ENCODE assay signal across 17 cellular contexts in the genomic region with DNA sequence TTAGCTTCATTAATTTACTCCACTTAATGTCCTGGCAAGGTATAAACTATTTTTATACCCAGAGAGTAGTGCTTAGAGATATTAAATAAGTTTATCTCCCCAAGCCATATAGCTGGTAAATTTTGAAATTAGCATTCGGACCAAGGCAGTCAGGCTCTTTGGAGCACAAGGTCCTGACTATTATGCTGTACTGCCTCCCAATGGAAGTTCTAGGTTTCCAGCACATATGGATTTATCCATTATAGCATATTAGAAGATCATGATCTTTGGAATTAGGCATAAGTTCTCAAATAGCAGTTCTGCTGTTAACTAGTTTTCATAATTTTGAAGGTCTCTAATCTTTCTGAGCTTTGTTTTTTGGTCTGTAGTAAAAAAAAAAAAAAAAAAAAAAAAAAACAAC.
A peak's percentile ranks its signal among the peaks of the same experiment; 100 is the strongest.
DNase-seq lines count a peak whose midpoint lies in the region; ATAC-seq, FAIRE-seq and TF ChIP-seq lines count a peak whose summit lies in the region.
"Had no signal": no experiment of that assay in that cellular context is flagged by ENCODE, and none has a peak within 500 bp of the region (broad histone marks: within the 10 kb centered on the region; RNA-seq: fewer than 3 reads in every experiment).

No MANE protein-coding gene starts in this region.

- H3K27ac ChIP-seq in HepG2 (ENCODE audit: extremely low read length, insufficient read depth, low read length) = no peak overlapping the region
- H3K27ac ChIP-seq in right lobe of liver = no peak overlapping the region
- H3K27ac ChIP-seq in hepatocyte = no peak overlapping the region
- no peak overlapping the region for H3K27ac ChIP-seq in RWPE1
- no peak overlapping the region for H3K27ac ChIP-seq in ovary
- H3K27ac ChIP-seq: BLaER1 had no signal

- no TSS peak for BruUV-seq in HepG2 (replicated peaks; lab: Mats Ljungman, UMichigan)

- H3K4me3 Mint-ChIP-seq in type B pancreatic cell = no peak overlapping the region
- H3K4me3 Mint-ChIP-seq: activated CD8-positive, alpha-beta T cell treated with anti-CD3 and anti-CD28 coated beads for 36 hours; activated naive CD8-positive, alpha-beta T cell treated with anti-CD3 and anti-CD28 coated beads for 36 hours; IgD-negative memory B cell had no signal

- H3K9me3 ChIP-seq in HepG2 (ENCODE audit: low read length) = no peaks in the 10 kb centered on the region
- H3K9me3 ChIP-seq in right lobe of liver = no peaks in the 10 kb centered on the region
- H3K9me3 ChIP-seq in hepatocyte (ENCODE audit: low read depth) = no peaks in the 10 kb centered on the region
- no peaks in the 10 kb centered on the region for H3K9me3 ChIP-seq in ovary
- H3K9me3 ChIP-seq: BLaER1 had no signal

- TF ChIP-seq EP300 in HepG2 (IDR thresholded peaks at IDR 0.05; ENCODE audit: low read depth in 2 of 2, low read length in 2 of 2) = no peak
- TF ChIP-seq EP300 in HepG2 (CRISPR knock-in tag; IDR thresholded peaks at IDR 0.05; ENCODE audit: borderline replicate concordance) = no peak
- TF ChIP-seq EP300 in ovary (IDR thresholded peaks at IDR 0.05) = no peak

- no peak overlapping the region for H3K27ac Mint-ChIP-seq in type B pancreatic cell
- H3K27ac Mint-ChIP-seq: activated CD8-positive, alpha-beta T cell treated with anti-CD3 and anti-CD28 coated beads for 36 hours; activated naive CD8-positive, alpha-beta T cell treated with anti-CD3 and anti-CD28 coated beads for 36 hours; IgD-negative memory B cell had no signal

- CTCF ChIA-PET in HepG2 (lab: Yijun Ruan, JAX; ENCODE audit: low intra/inter-chr PET ratio, low total read pairs) = no interaction called here
- CTCF ChIA-PET in RWPE1 (lab: Yijun Ruan, JAX) = interaction anchor here (0.6 kb wide), 1 partner anchor 532 kb away, joined by 6 read pairs; no protein-coding TSS in a partner anchor

- H3K36me3 ChIP-seq in HepG2 (replicated peaks in 1 of 2; ENCODE audit: control insufficient read depth in 1 of 2, insufficient read depth in 2 of 2, low read length in 2 of 2) (no peaks in the 10 kb centered on the region), right lobe of liver (no peaks in the 10 kb centered on the region), hepatocyte (replicated peaks; ENCODE audit: insufficient read depth, low read depth) (no peaks in the 10 kb centered on the region), ovary (no peaks in the 10 kb centered on the region)
- H3K36me3 ChIP-seq: BLaER1 had no signal

- H3K9ac ChIP-seq in HepG2 (ENCODE audit: insufficient read depth, low read depth, low read length) = no peak overlapping the region
- H3K9ac ChIP-seq: BLaER1 had no signal

- H4K20me1 ChIP-seq in HepG2 (ENCODE audit: insufficient read depth, low read length) = no peaks in the 10 kb centered on the region
- H4K20me1 ChIP-seq in hepatocyte (ENCODE audit: insufficient read depth, poor library complexity, severe bottlenecking) = no peaks in the 10 kb centered on the region
- H4K20me1 ChIP-seq: BLaER1 had no signal

- POLR2A ChIA-PET in HepG2 (lab: Yijun Ruan, JAX) (no interaction called here), RWPE1 (lab: Yijun Ruan, JAX; ENCODE audit: low non-redundant PET) (no interaction called here)

- H2AFZ ChIP-seq in HepG2 (ENCODE audit: low read length) (no peak overlapping the region), hepatocyte (no peak overlapping the region)

- peak; percentile 4 for DNase-seq in HepG2 (ENCODE audit: low spot score)
- DNase-seq in right lobe of liver = no peak
- DNase-seq in SK-MEL-5 (ENCODE audit: low read depth, low spot score) = peak; percentile 53
- no peak for DNase-seq in hepatocyte (ENCODE audit: low spot score)
- no peak for DNase-seq in type B pancreatic cell (ENCODE audit: extremely low spot score, unreplicated experiment)
- DNase-seq in NOMO-1 (lab: John Stamatoyannopoulos, UW; ENCODE audit: unreplicated experiment in 2 of 2) = no peak
- no peak for DNase-seq in RWPE1 (ENCODE audit: low spot score)
- DNase-seq in ovary = no peak
- DNase-seq: activated CD8-positive, alpha-beta T cell treated with anti-CD3 and anti-CD28 coated beads for 36 hours; activated naive CD8-positive, alpha-beta T cell treated with anti-CD3 and anti-CD28 coated beads for 36 hours; NCI-H774; T-helper 1 cell had no signal

- in situ Hi-C loops in HepG2 (cut with HindIII; ENCODE audit: extremely low pct_ligation_motif_present, low pct_unique_long_range_greater_than_20kb) (no loop called here), SK-MEL-5 (cut with HindIII; ENCODE audit: low pct_unique_long_range_greater_than_20kb, low sequenced_read_pairs) (no loop called here)

- H3K4me2 ChIP-seq in HepG2 (ENCODE audit: low read depth, low read length) = no peak overlapping the region
- H3K4me2 ChIP-seq in hepatocyte = no peak overlapping the region
- H3K4me2 ChIP-seq: BLaER1 had no signal

- no peaks in the 10 kb centered on the region for H3K4me1 Mint-ChIP-seq in type B pancreatic cell (ENCODE audit: unreplicated experiment)
- H3K4me1 Mint-ChIP-seq: activated naive CD8-positive, alpha-beta T cell treated with anti-CD3 and anti-CD28 coated beads for 36 hours; IgD-negative memory B cell had no signal

- H3K27me3 ChIP-seq in HepG2 (ENCODE audit: control insufficient read depth in 1 of 2, insufficient read depth in 2 of 2, low read length in 2 of 2) = no peaks in the 10 kb centered on the region
- no peaks in the 10 kb centered on the region for H3K27me3 ChIP-seq in right lobe of liver
- H3K27me3 ChIP-seq in hepatocyte = no peaks in the 10 kb centered on the region
- H3K27me3 ChIP-seq in ovary = no peaks in the 10 kb centered on the region
- H3K27me3 ChIP-seq: BLaER1 had no signal

- no peak for FAIRE-seq in HepG2 (lab: Jason Lieb, UNC)
- FAIRE-seq: urothelium cell line had no signal

- TF ChIP-seq CTCF in HepG2 (CRISPR knock-in tag; IDR thresholded peaks at IDR 0.05) (peak; percentile 40; the same call in 1 of the 2 replicates), right lobe of liver (IDR thresholded peaks at IDR 0.05) (no peak), hepatocyte (IDR thresholded peaks at IDR 0.05; ENCODE audit: poor library complexity) (peak; percentile 43), type B pancreatic cell (conservative IDR thresholded peaks at IDR 0.05) (peak; percentile 68), RWPE1 (conservative IDR thresholded peaks at IDR 0.05; ENCODE audit: low read depth) (no peak), ovary (IDR thresholded peaks at IDR 0.05) (no peak)

- no peaks in the 10 kb centered on the region for H3K36me3 Mint-ChIP-seq in type B pancreatic cell
- H3K36me3 Mint-ChIP-seq: activated naive CD8-positive, alpha-beta T cell treated with anti-CD3 and anti-CD28 coated beads for 36 hours; IgD-negative memory B cell had no signal

- TF ChIP-seq POLR2A in HepG2 (IDR thresholded peaks at IDR 0.05; ENCODE audit: insufficient read depth in 1 of 2, low read depth in 2 of 2, low read length in 2 of 2) = no peak
- TF ChIP-seq POLR2A in right lobe of liver (IDR thresholded peaks at IDR 0.05) = no peak
- TF ChIP-seq POLR2A in ovary (IDR thresholded peaks at IDR 0.05) = no peak

- ATAC-seq in HepG2 (no peak), right lobe of liver (no peak)
- ATAC-seq: activated CD8-positive, alpha-beta T cell treated with anti-CD3 and anti-CD28 coated beads for 36 hours; sciatic nerve had no signal

- TF ChIP-seq RAD21 in HepG2 (CRISPR knock-in tag; IDR thresholded peaks at IDR 0.05) = no peak

- H3K4me3 ChIP-seq in HepG2 (replicated peaks in 1 of 3; ENCODE audit: insufficient read depth in 1 of 3, low read depth in 2 of 3, low read length in 3 of 3) (no peak overlapping the region), right lobe of liver (no peak overlapping the region), hepatocyte (no peak overlapping the region), ovary (no peak overlapping the region)
- H3K4me3 ChIP-seq: BLaER1, lung had no signal

- 7% methylated on average over 1 of the region's 1 CpG for WGBS in HepG2 (ENCODE audit: low lambda C conversion rate)
- WGBS in right lobe of liver (ENCODE audit: insufficient coverage, low coverage, low lambda C conversion rate, missing lambda C conversion rate) = 31% methylated on average over 1 of the region's 1 CpG
- WGBS in hepatocyte (ENCODE audit: low lambda C conversion rate, missing lambda C conversion rate) = 63% methylated on average over 1 of the region's 1 CpG
- WGBS in ovary, 3 donors = 49 to 60% (median 53%) methylated on average over 1 of the region's 1 CpG

- no peaks in the 10 kb centered on the region for H3K79me2 ChIP-seq in HepG2 (ENCODE audit: insufficient read depth, low read length)
- H3K79me2 ChIP-seq in hepatocyte = no peaks in the 10 kb centered on the region

- no peaks in the 10 kb centered on the region for H3K27me3 Mint-ChIP-seq in type B pancreatic cell
- H3K27me3 Mint-ChIP-seq: activated CD8-positive, alpha-beta T cell treated with anti-CD3 and anti-CD28 coated beads for 36 hours; activated naive CD8-positive, alpha-beta T cell treated with anti-CD3 and anti-CD28 coated beads for 36 hours; IgD-negative memory B cell had no signal

- no peaks in the 10 kb centered on the region for H3K4me1 ChIP-seq in HepG2 (ENCODE audit: insufficient read depth, low read length)
- no peaks in the 10 kb centered on the region for H3K4me1 ChIP-seq in right lobe of liver
- H3K4me1 ChIP-seq in hepatocyte (ENCODE audit: insufficient read depth) = no peaks in the 10 kb centered on the region
- no peaks in the 10 kb centered on the region for H3K4me1 ChIP-seq in ovary (ENCODE audit: insufficient read depth)
- H3K4me1 ChIP-seq: BLaER1 had no signal

- H3K9me3 Mint-ChIP-seq in type B pancreatic cell = no peaks in the 10 kb centered on the region
- H3K9me3 Mint-ChIP-seq: activated CD8-positive, alpha-beta T cell treated with anti-CD3 and anti-CD28 coated beads for 36 hours; activated naive CD8-positive, alpha-beta T cell treated with anti-CD3 and anti-CD28 coated beads for 36 hours had no signal

- no peaks in the 10 kb centered on the region for H3K9me2 ChIP-seq in hepatocyte (replicated peaks; ENCODE audit: insufficient read depth)

- intact Hi-C loops in HepG2 (cut with micrococcal nuclease; ENCODE audit: unreplicated experiment) = loop anchor here (2.0 kb wide), 1 partner anchor 832 kb away; no protein-coding TSS in a partner anchor
- intact Hi-C loops in right lobe of liver (cut with DNase I) = no loop called here
- intact Hi-C loops in ovary (cut with DNase I) = no loop called here

TF ChIP-seq in HepG2, 621 proteins besides CTCF, POLR2A, EP300 and RAD21 (continues in another document):
- TF ChIP-seq ETV6 (CRISPR knock-in tag; conservative IDR thresholded peaks at IDR 0.05) = no peak
- TF ChIP-seq, protein P1, sequence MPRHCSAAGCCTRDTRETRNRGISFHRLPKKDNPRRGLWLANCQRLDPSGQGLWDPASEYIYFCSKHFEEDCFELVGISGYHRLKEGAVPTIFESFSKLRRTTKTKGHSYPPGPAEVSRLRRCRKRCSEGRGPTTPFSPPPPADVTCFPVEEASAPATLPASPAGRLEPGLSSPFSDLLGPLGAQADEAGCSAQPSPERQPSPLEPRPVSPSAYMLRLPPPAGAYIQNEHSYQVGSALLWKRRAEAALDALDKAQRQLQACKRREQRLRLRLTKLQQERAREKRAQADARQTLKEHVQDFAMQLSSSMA (CRISPR knock-in tag; IDR thresholded peaks at IDR 0.05) = no peak

Comparison
In these comparisons a context has a peak if more than half of its experiments do, and no peak if none do; other contexts are left out.
1. DNase-seq: peak in HepG2 (single experiment) and SK-MEL-5 (single experiment); none in right lobe of liver (0 of 3), hepatocyte (single experiment), type B pancreatic cell (single experiment), NOMO-1 (0 of 2), RWPE1 (single experiment) and ovary (0 of 5).
2. CTCF ChIP-seq: peak in HepG2 (single experiment), hepatocyte (single experiment) and type B pancreatic cell (single experiment); none in right lobe of liver (0 of 4), RWPE1 (single experiment) and ovary (0 of 3).